ENCODE assay signal across 20 cellular contexts in the genomic region with DNA sequence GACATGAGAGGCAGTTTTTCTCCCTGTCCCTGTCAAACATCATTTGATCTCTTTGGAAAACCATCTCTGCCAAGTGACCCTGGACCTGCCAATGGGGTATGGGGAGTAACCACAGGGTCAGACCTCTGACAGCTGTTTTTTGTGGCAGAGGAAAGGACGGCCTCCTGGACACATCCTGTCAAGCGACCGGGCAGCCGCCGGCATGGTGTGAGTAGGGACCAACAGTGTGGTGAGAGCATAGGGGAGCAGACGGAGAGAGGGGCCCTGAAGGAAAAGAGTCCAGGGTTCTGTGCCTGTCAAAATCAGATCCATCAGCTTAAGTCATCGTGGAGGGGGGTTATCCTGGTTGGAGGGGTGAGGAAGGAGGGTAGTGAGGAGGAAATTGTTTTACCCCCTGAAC. TPM values are rescaled to one million over a fixed set of nuclear protein-coding genes. Genes with fewer than 3 reads are reported as not detected.
A peak's percentile ranks its signal among the peaks of the same experiment; 100 is the strongest.
DNase-seq lines count a peak whose midpoint lies in the region; ATAC-seq and TF ChIP-seq lines count a peak whose summit lies in the region.
"Had no signal": no experiment of that assay in that cellular context is flagged by ENCODE, and none has a peak within 500 bp of the region (broad histone marks: within the 10 kb centered on the region; RNA-seq: fewer than 3 reads in every experiment).

No MANE protein-coding gene starts in this region.

- POLR2A ChIA-PET in WTC11 (lab: Charles Lee) = no interaction called here

- H3K27me3 Mint-ChIP-seq in CD4-positive, CD25-positive, alpha-beta regulatory T cell = no peaks in the 10 kb centered on the region
- no peaks in the 10 kb centered on the region for H3K27me3 Mint-ChIP-seq in WTC11 (ENCODE audit: low read depth)
- H3K27me3 Mint-ChIP-seq: CD4-positive, alpha-beta T cell had no signal

- H3K4me1 ChIP-seq in CD4-positive, CD25-positive, alpha-beta regulatory T cell (ENCODE audit: control insufficient read depth, insufficient read depth, low read length, poor library complexity, severe bottlenecking) = peaks cover 8% of the 10 kb centered on the region
- H3K4me1 ChIP-seq in RWPE2 (ENCODE audit: insufficient read depth, poor library complexity, severe bottlenecking) (no peaks in the 10 kb centered on the region), upper lobe of right lung (no peaks in the 10 kb centered on the region)
- H3K4me1 ChIP-seq: BE2C, BLaER1, Caco-2 had no signal

- H3K9me3 Mint-ChIP-seq in CD4-positive, CD25-positive, alpha-beta regulatory T cell = no peaks in the 10 kb centered on the region
- H3K9me3 Mint-ChIP-seq in WTC11 = no peaks in the 10 kb centered on the region
- H3K9me3 Mint-ChIP-seq: CD4-positive, alpha-beta T cell; CD8-positive, alpha-beta T cell had no signal

- ATAC-seq in CD4-positive, CD25-positive, alpha-beta regulatory T cell (ENCODE audit: low read depth in 2 of 2) = no peak
- ATAC-seq in RWPE2 (ENCODE audit: low read depth) (no peak), omental fat pad (ENCODE audit: low FRiP score) (peak; percentile 28), upper lobe of right lung (peak; percentile 13), WTC11 (no peak)
- ATAC-seq: CD8-positive, alpha-beta T cell had no signal

- intact Hi-C loops in upper lobe of right lung (cut with DNase I) = no loop called here

- H3K27ac ChIP-seq in CD4-positive, CD25-positive, alpha-beta regulatory T cell (ENCODE audit: insufficient read depth, low read length, poor library complexity, severe bottlenecking) = no peak overlapping the region
- H3K27ac ChIP-seq in RWPE2 (ENCODE audit: poor library complexity, severe bottlenecking) = no peak overlapping the region
- H3K27ac ChIP-seq in upper lobe of right lung = no peak overlapping the region
- H3K27ac ChIP-seq: BLaER1 had no signal

- no peak overlapping the region for H3K4me3 ChIP-seq in CD4-positive, CD25-positive, alpha-beta regulatory T cell (ENCODE audit: low read depth, low read length)
- H3K4me3 ChIP-seq in RWPE2 (ENCODE audit: severe bottlenecking) (no peak overlapping the region), upper lobe of right lung (no peak overlapping the region)
- H3K4me3 ChIP-seq: BLaER1 had no signal

- no peaks in the 10 kb centered on the region for H3K27me3 ChIP-seq in CD4-positive, CD25-positive, alpha-beta regulatory T cell (ENCODE audit: control insufficient read depth, insufficient read depth, low read length)
- no peaks in the 10 kb centered on the region for H3K27me3 ChIP-seq in RWPE2 (ENCODE audit: insufficient read depth, poor library complexity, severe bottlenecking)
- H3K27me3 ChIP-seq in upper lobe of right lung = no peaks in the 10 kb centered on the region
- H3K27me3 ChIP-seq: BE2C, BLaER1 had no signal

- no peak for DNase-seq in CD4-positive, CD25-positive, alpha-beta regulatory T cell
- DNase-seq in RWPE2 (ENCODE audit: low spot score) (peak; percentile 81), omental fat pad (ENCODE audit: low spot score) (no peak), upper lobe of right lung (no peak), SHP77 treated with DMSO at 0.1 percent for 48 hours (lab: John Stamatoyannopoulos, UW) (no peak), WTC11 (ENCODE audit: low spot score) (no peak), NCI-H146 (lab: John Stamatoyannopoulos, UW) (no peak)
- DNase-seq: 8988T; ACHN; BE2C; C1 segment of cervical spinal cord; Caco-2; Calu3; CD4-positive, alpha-beta T cell; CD8-positive, alpha-beta T cell; DMS79 treated with DMSO at 0.1 percent for 48 hours; GF-D8 had no signal

- H3K36me3 ChIP-seq in CD4-positive, CD25-positive, alpha-beta regulatory T cell (ENCODE audit: control insufficient read depth, insufficient read depth, low read length) = peaks cover 58% of the 10 kb centered on the region
- H3K36me3 ChIP-seq in RWPE2 (ENCODE audit: low read depth) (peaks cover 88% of the 10 kb centered on the region), upper lobe of right lung (peaks cover 65% of the 10 kb centered on the region)

- CTCF ChIA-PET in WTC11 (lab: Charles Lee) = no interaction called here

- TF ChIP-seq CTCF in RWPE2 (IDR thresholded peaks at IDR 0.05; ENCODE audit: poor library complexity, severe bottlenecking) = no peak
- no peak for TF ChIP-seq CTCF in omental fat pad (IDR thresholded peaks at IDR 0.05)
- TF ChIP-seq CTCF in upper lobe of right lung (IDR thresholded peaks at IDR 0.05) = no peak
- TF ChIP-seq CTCF in WTC11 (IDR thresholded peaks at IDR 0.05) = no peak

- H3K36me3 Mint-ChIP-seq in CD4-positive, CD25-positive, alpha-beta regulatory T cell = peaks cover 33% of the 10 kb centered on the region
- peaks cover 29% of the 10 kb centered on the region for H3K36me3 Mint-ChIP-seq in WTC11

- H3K9me3 ChIP-seq in CD4-positive, CD25-positive, alpha-beta regulatory T cell (ENCODE audit: control insufficient read depth in 2 of 2, low read length in 2 of 2) = no peaks in the 10 kb centered on the region
- H3K9me3 ChIP-seq in RWPE2 (ENCODE audit: severe bottlenecking) (no peaks in the 10 kb centered on the region), upper lobe of right lung (no peaks in the 10 kb centered on the region)
- H3K9me3 ChIP-seq: BE2C, BLaER1, Caco-2 had no signal

- H3K4me3 Mint-ChIP-seq in CD4-positive, CD25-positive, alpha-beta regulatory T cell = no peak overlapping the region
- H3K4me3 Mint-ChIP-seq in WTC11 = no peak overlapping the region
- H3K4me3 Mint-ChIP-seq: CD14-positive monocyte; CD4-positive, alpha-beta T cell; CD8-positive, alpha-beta T cell had no signal

- H3K4me1 Mint-ChIP-seq in CD4-positive, CD25-positive, alpha-beta regulatory T cell = peaks cover 0 to 12% (median 10%) of the 10 kb centered on the region in 4 donors
- H3K4me1 Mint-ChIP-seq in WTC11 = peaks cover 4% of the 10 kb centered on the region; the same call in 1 of the 2 replicates

- peak overlapping the region in 2 of 3 donors; percentile 43 to 64 for H3K27ac Mint-ChIP-seq in CD4-positive, CD25-positive, alpha-beta regulatory T cell
- no peak overlapping the region for H3K27ac Mint-ChIP-seq in WTC11
- H3K27ac Mint-ChIP-seq: CD4-positive, alpha-beta T cell; CD8-positive, alpha-beta T cell had no signal

TF ChIP-seq in WTC11, 78 proteins besides CTCF, POLR2A, EP300 and RAD21 (continues in another document):
- no peak for TF ChIP-seq ZNF138 (CRISPR knock-in tag; conservative IDR thresholded peaks at IDR 0.05)
- TF ChIP-seq, protein P1, sequence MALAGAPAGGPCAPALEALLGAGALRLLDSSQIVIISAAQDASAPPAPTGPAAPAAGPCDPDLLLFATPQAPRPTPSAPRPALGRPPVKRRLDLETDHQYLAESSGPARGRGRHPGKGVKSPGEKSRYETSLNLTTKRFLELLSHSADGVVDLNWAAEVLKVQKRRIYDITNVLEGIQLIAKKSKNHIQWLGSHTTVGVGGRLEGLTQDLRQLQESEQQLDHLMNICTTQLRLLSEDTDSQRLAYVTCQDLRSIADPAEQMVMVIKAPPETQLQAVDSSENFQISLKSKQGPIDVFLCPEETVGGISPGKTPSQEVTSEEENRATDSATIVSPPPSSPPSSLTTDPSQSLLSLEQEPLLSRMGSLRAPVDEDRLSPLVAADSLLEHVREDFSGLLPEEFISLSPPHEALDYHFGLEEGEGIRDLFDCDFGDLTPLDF (CRISPR knock-in tag; IDR thresholded peaks at IDR 0.05) = no peak
- TF ChIP-seq MYBL2 (CRISPR knock-in tag; IDR thresholded peaks at IDR 0.05) = no peak
- TF ChIP-seq NFATC4 (CRISPR knock-in tag; IDR thresholded peaks at IDR 0.05) = no peak
- TF ChIP-seq, protein P2, sequence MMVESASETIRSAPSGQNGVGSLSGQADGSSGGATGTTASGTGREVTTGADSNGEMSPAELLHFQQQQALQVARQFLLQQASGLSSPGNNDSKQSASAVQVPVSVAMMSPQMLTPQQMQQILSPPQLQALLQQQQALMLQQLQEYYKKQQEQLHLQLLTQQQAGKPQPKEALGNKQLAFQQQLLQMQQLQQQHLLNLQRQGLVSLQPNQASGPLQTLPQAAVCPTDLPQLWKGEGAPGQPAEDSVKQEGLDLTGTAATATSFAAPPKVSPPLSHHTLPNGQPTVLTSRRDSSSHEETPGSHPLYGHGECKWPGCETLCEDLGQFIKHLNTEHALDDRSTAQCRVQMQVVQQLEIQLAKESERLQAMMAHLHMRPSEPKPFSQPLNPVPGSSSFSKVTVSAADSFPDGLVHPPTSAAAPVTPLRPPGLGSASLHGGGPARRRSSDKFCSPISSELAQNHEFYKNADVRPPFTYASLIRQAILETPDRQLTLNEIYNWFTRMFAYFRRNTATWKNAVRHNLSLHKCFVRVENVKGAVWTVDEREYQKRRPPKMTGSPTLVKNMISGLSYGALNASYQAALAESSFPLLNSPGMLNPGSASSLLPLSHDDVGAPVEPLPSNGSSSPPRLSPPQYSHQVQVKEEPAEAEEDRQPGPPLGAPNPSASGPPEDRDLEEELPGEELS (CRISPR knock-in tag; IDR thresholded peaks at IDR 0.05) = no peak
- no peak for TF ChIP-seq ZNF317 (CRISPR knock-in tag; IDR thresholded peaks at IDR 0.05; ENCODE audit: borderline replicate concordance, low read depth)
- TF ChIP-seq, protein P3, sequence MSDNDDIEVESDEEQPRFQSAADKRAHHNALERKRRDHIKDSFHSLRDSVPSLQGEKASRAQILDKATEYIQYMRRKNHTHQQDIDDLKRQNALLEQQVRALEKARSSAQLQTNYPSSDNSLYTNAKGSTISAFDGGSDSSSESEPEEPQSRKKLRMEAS (CRISPR knock-in tag; IDR thresholded peaks at IDR 0.05) = no peak

RNA-seq across cellular contexts. Expression of a gene that starts 10.1 kb away (rescaled TPM):
- 16.4 TPM for total RNA-seq in CD4-positive, CD25-positive, alpha-beta regulatory T cell
- 10 to 100 TPM; 33.1 to 48.0 (median 45.3) TPM for polyA plus RNA-seq in CD4-positive, CD25-positive, alpha-beta regulatory T cell
- total RNA-seq in omental fat pad = 10 to 100 TPM; 12.7 to 38.6 (median 18.1) TPM
- 32.0 TPM for total RNA-seq in upper lobe of right lung
- 34.2 to 35.7 TPM (median 35.1 TPM) in 3 replicates for total RNA-seq in WTC11 (2021)

RNA-seq across cellular contexts. Expression of a gene that starts 10.2 kb away (rescaled TPM):
- total RNA-seq in CD4-positive, CD25-positive, alpha-beta regulatory T cell = not detected
- polyA plus RNA-seq in CD4-positive, CD25-positive, alpha-beta regulatory T cell = not detected
- 1 to 10 TPM in 1 of 4 donors, not detected in 3; 1.6 TPM for total RNA-seq in omental fat pad
- total RNA-seq in upper lobe of right lung = 2.1 TPM
- total RNA-seq in WTC11 (2021) = not detected in 3 replicates
- total RNA-seq: A673; CD4-positive, alpha-beta T cell; CD8-positive, alpha-beta T cell had no signal

RNA-seq across cellular contexts. Expression of a gene that starts 10.6 kb away (rescaled TPM):
- total RNA-seq in CD4-positive, CD25-positive, alpha-beta regulatory T cell = 1.2 TPM
- polyA plus RNA-seq in CD4-positive, CD25-positive, alpha-beta regulatory T cell = 1 to 10 TPM; 3.4 to 10.0 (median 5.3) TPM
- 10 to 100 TPM in 1 of 4 donors, 1 to 10 TPM in 1, not detected in 2; 1.4 to 10.1 TPM for total RNA-seq in omental fat pad
- 1.4 TPM for total RNA-seq in upper lobe of right lung
- total RNA-seq in WTC11 (2021) = 249 to 251 TPM (median 249 TPM) in 3 replicates

RNA-seq across cellular contexts. Expression of a gene that starts 25.3 kb away (rescaled TPM):
- 1.4 TPM for total RNA-seq in CD4-positive, CD25-positive, alpha-beta regulatory T cell
- 1 to 10 TPM in 1 of 4 donors, under 1 TPM in 2, not detected in 1; 0.49 to 1.5 (median 0.76) TPM for polyA plus RNA-seq in CD4-positive, CD25-positive, alpha-beta regulatory T cell
- total RNA-seq in omental fat pad = 1 to 10 TPM in 3 of 4 donors, not detected in 1; 1.2 to 2.2 (median 1.5) TPM
- total RNA-seq in upper lobe of right lung = 0.61 TPM
- total RNA-seq in WTC11 (2021) = 2.7 to 3.6 TPM (median 3.0 TPM) in 3 replicates
- total RNA-seq: A673, Caco-2, Calu3 had no signal

RNA-seq across cellular contexts. Expression of a gene that starts 31.7 kb away (rescaled TPM):
- 1.6 TPM for total RNA-seq in CD4-positive, CD25-positive, alpha-beta regulatory T cell
- 1 to 10 TPM in 3 of 4 donors, under 1 TPM in 1; 0.94 to 2.5 (median 1.7) TPM for polyA plus RNA-seq in CD4-positive, CD25-positive, alpha-beta regulatory T cell
- 100 to 1,000 TPM in 1 of 4 donors, 10 to 100 TPM in 3; 42.6 to 147 (median 66.8) TPM for total RNA-seq in omental fat pad
- 23.4 TPM for total RNA-seq in upper lobe of right lung
- 17.9 to 23.1 TPM (median 21.7 TPM) in 3 replicates for total RNA-seq in WTC11 (2021)

Comparison
In these comparisons a context has a peak if more than half of its experiments do, and no peak if none do; other contexts are left out.
1. ATAC-seq: peak in omental fat pad (single experiment) and upper lobe of right lung (single experiment); none in CD4-positive, CD25-positive, alpha-beta regulatory T cell (0 of 2), RWPE2 (single experiment) and WTC11 (single experiment).
2. RNA of a gene that starts 10.6 kb away (total RNA-seq): 249 to 251 TPM in WTC11; 1.4 to 10.1 TPM in omental fat pad, 1.4 TPM in upper lobe of right lung (single experiment) and 1.2 TPM in CD4-positive, CD25-positive, alpha-beta regulatory T cell (single experiment); every median in the first group is over 10 times any median in the second.